Comparison of ENCODE assay signal across 1 cellular context in the genomic region with DNA sequence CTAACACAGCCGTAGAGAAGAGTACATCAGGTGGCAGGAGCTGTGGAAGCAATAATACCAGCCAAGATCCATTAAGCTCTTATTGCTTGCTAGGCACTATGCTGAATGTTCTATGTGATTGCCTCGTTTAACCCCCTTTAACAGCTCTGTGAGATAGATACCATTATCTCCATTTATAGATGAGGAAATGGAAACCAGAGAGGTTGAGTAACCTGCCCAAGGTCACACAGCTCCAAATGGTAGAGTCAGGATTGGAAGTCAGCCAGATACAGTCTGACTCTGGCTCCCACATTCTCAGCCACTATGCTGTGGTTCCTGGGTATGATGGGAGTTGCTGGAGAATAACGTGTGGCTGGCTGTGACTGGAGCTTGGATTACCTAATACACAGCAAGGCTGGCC.
TF ChIP-seq lines count a peak whose summit lies in the region.

No MANE protein-coding gene starts in this region.

TF ChIP-seq in K562, 482 proteins besides CTCF, POLR2A, EP300 and RAD21 (continued from another document):
- TF ChIP-seq, protein P1, sequence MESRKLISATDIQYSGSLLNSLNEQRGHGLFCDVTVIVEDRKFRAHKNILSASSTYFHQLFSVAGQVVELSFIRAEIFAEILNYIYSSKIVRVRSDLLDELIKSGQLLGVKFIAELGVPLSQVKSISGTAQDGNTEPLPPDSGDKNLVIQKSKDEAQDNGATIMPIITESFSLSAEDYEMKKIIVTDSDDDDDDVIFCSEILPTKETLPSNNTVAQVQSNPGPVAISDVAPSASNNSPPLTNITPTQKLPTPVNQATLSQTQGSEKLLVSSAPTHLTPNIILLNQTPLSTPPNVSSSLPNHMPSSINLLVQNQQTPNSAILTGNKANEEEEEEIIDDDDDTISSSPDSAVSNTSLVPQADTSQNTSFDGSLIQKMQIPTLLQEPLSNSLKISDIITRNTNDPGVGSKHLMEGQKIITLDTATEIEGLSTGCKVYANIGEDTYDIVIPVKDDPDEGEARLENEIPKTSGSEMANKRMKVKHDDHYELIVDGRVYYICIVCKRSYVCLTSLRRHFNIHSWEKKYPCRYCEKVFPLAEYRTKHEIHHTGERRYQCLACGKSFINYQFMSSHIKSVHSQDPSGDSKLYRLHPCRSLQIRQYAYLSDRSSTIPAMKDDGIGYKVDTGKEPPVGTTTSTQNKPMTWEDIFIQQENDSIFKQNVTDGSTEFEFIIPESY (CRISPR knock-in tag; IDR thresholded peaks at IDR 0.05), result no peak
TF ChIP-seq in K562: peak in this region for 4.
